1 cellular context compared by ENCODE assay signal in genomic region chr12:55931780-55932545, GRCh38.
TF ChIP-seq lines count a peak whose summit lies in the region.

No MANE protein-coding gene starts in this region.

TF ChIP-seq in GM23338, 12 proteins besides CTCF, POLR2A, EP300 and RAD21 (continued from another document):
- no peak for TF ChIP-seq ZNF462 (CRISPR knock-in tag; IDR thresholded peaks at IDR 0.05)
- no peak for TF ChIP-seq NANOG (IDR thresholded peaks at IDR 0.05; ENCODE audit: borderline replicate concordance)
- no peak for TF ChIP-seq CREB1 (CRISPR knock-in tag; IDR thresholded peaks at IDR 0.05; ENCODE audit: low read depth)
- TF ChIP-seq ETS1 (IDR thresholded peaks at IDR 0.05), result no peak
- no peak for TF ChIP-seq EZH2phosphoT487 (IDR thresholded peaks at IDR 0.05; ENCODE audit: unreplicated experiment)
- no peak for TF ChIP-seq REST (IDR thresholded peaks at IDR 0.05; ENCODE audit: unreplicated experiment)
- no peak; the same call in 1 of the 2 replicates for TF ChIP-seq POLR2AphosphoS5 (IDR thresholded peaks at IDR 0.05; ENCODE audit: low read depth)
